ENCODE assay signal across 2 cellular contexts in the genomic region with DNA sequence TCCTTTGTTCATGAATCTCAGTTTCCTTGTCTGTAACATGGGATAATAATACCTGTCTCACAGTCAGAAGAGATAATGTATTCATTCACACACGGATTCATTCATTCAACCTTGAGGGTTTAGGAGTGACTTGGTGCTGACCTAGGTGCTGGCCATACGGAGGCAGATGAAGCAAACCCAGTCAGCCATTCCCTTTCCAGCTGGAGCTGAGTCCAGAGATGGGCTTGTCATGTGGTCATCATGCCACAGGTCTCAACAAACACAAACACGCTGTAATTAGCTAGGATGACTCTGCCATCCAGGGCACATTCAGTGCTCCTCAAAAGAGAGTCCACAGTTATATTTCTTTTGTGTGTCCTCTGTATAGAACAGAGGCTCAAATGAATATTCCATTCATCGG.
A peak's percentile ranks its signal among the peaks of the same experiment; 100 is the strongest.
TF ChIP-seq lines count a peak whose summit lies in the region.

No MANE protein-coding gene starts in this region.

TF ChIP-seq in HepG2, 621 proteins besides CTCF, POLR2A, EP300 and RAD21:
- TF ChIP-seq, protein P1, sequence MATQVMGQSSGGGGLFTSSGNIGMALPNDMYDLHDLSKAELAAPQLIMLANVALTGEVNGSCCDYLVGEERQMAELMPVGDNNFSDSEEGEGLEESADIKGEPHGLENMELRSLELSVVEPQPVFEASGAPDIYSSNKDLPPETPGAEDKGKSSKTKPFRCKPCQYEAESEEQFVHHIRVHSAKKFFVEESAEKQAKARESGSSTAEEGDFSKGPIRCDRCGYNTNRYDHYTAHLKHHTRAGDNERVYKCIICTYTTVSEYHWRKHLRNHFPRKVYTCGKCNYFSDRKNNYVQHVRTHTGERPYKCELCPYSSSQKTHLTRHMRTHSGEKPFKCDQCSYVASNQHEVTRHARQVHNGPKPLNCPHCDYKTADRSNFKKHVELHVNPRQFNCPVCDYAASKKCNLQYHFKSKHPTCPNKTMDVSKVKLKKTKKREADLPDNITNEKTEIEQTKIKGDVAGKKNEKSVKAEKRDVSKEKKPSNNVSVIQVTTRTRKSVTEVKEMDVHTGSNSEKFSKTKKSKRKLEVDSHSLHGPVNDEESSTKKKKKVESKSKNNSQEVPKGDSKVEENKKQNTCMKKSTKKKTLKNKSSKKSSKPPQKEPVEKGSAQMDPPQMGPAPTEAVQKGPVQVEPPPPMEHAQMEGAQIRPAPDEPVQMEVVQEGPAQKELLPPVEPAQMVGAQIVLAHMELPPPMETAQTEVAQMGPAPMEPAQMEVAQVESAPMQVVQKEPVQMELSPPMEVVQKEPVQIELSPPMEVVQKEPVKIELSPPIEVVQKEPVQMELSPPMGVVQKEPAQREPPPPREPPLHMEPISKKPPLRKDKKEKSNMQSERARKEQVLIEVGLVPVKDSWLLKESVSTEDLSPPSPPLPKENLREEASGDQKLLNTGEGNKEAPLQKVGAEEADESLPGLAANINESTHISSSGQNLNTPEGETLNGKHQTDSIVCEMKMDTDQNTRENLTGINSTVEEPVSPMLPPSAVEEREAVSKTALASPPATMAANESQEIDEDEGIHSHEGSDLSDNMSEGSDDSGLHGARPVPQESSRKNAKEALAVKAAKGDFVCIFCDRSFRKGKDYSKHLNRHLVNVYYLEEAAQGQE (IDR thresholded peaks at IDR 0.05; ENCODE audit: borderline replicate concordance in 1 of 2, low read depth in 1 of 2, low read length in 2 of 2), result peak; percentile 10 to 80
- TF ChIP-seq MATR3 (CRISPR knock-in tag; IDR thresholded peaks at IDR 0.05) (no peak), MIER2 (CRISPR knock-in tag; IDR thresholded peaks at IDR 0.05) (peak; percentile 56; the same call in 1 of the 2 replicates), AGO2 (optimal IDR thresholded peaks at IDR 0.05; ENCODE audit: low read depth, low read length) (no peak), CHCHD3 (CRISPR knock-in tag; IDR thresholded peaks at IDR 0.05) (no peak), ZNF101 (CRISPR knock-in tag; IDR thresholded peaks at IDR 0.05; ENCODE audit: borderline replicate concordance, low read depth) (no peak)
- TF ChIP-seq, protein P2, sequence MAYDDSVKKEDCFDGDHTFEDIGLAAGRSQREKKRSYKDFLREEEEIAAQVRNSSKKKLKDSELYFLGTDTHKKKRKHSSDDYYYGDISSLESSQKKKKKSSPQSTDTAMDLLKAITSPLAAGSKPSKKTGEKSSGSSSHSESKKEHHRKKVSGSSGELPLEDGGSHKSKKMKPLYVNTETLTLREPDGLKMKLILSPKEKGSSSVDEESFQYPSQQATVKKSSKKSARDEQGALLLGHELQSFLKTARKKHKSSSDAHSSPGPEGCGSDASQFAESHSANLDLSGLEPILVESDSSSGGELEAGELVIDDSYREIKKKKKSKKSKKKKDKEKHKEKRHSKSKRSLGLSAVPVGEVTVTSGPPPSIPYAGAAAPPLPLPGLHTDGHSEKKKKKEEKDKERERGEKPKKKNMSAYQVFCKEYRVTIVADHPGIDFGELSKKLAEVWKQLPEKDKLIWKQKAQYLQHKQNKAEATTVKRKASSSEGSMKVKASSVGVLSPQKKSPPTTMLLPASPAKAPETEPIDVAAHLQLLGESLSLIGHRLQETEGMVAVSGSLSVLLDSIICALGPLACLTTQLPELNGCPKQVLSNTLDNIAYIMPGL (CRISPR knock-in tag; IDR thresholded peaks at IDR 0.05; ENCODE audit: borderline replicate concordance in 1 of 2, low read depth in 1 of 2), result no peak
- TF ChIP-seq, protein P3, sequence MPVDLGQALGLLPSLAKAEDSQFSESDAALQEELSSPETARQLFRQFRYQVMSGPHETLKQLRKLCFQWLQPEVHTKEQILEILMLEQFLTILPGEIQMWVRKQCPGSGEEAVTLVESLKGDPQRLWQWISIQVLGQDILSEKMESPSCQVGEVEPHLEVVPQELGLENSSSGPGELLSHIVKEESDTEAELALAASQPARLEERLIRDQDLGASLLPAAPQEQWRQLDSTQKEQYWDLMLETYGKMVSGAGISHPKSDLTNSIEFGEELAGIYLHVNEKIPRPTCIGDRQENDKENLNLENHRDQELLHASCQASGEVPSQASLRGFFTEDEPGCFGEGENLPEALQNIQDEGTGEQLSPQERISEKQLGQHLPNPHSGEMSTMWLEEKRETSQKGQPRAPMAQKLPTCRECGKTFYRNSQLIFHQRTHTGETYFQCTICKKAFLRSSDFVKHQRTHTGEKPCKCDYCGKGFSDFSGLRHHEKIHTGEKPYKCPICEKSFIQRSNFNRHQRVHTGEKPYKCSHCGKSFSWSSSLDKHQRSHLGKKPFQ (CRISPR knock-in tag; IDR thresholded peaks at IDR 0.05; ENCODE audit: insufficient replicate concordance), result no peak

TF ChIP-seq in PFSK-1, 5 proteins besides CTCF, POLR2A, EP300 and RAD21:
- TF ChIP-seq, protein P1 (IDR thresholded peaks at IDR 0.05; ENCODE audit: insufficient read depth in 1 of 2, low read depth in 2 of 2, low read length in 2 of 2), result peak; percentile 83 to 89
- TF ChIP-seq FOXP2 (optimal IDR thresholded peaks at IDR 0.05; ENCODE audit: borderline replicate concordance, extremely low read depth, extremely low read length, insufficient read depth), result no peak
